ENCODE assay signal across 8 cellular contexts in genomic region chr22:42780070-42780540, GRCh38. TPM values are rescaled to one million over a fixed set of nuclear protein-coding genes. Genes with fewer than 3 reads are reported as not detected.
A peak's percentile ranks its signal among the peaks of the same experiment; 100 is the strongest.
DNase-seq lines count a peak whose midpoint lies in the region; ATAC-seq and TF ChIP-seq lines count a peak whose summit lies in the region.

No MANE protein-coding gene starts in this region.

- TF ChIP-seq POLR2A in gastrocnemius medialis (IDR thresholded peaks at IDR 0.05): no peak

- no peaks in the 10 kb centered on the region for H3K9me3 ChIP-seq in gastrocnemius medialis

- H3K27me3 ChIP-seq in gastrocnemius medialis: no peaks in the 10 kb centered on the region

- H3K4me1 ChIP-seq in gastrocnemius medialis: no peaks in the 10 kb centered on the region

- POLR2A ChIA-PET in RWPE1 (lab: Yijun Ruan, JAX; ENCODE audit: low non-redundant PET): no interaction called here

- intact Hi-C loops in gastrocnemius medialis (cut with DNase I; ENCODE audit: low total_unique reads): loop anchor here (1.0 to 5.0 kb wide), 3 partner anchors 87 to 254 kb away; no protein-coding TSS in a partner anchor

- in situ Hi-C loops in gastrocnemius medialis (cut with MboI; ENCODE audit: low sequenced_read_pairs in 4 of 4): loop anchor here in 3 of 4 donors (5.0 to 25.0 kb wide), 3 partner anchors 37 to 118 kb away; no protein-coding TSS in a partner anchor

- peak overlapping the region; percentile 28; the same call in 1 of the 2 replicates for H3K27ac ChIP-seq in RWPE1
- no peak overlapping the region for H3K27ac ChIP-seq in gastrocnemius medialis

- H3K4me3 ChIP-seq in gastrocnemius medialis: no peak overlapping the region

- DNase-seq in activated effector memory CD4-positive, alpha-beta T cell treated with Interleukin-2 at 50 U/mL for 16 hours: peak; percentile 9
- DNase-seq in activated effector memory CD4-positive, alpha-beta T cell treated with anti-CD3 and anti-CD28 coated beads, Interleukin-2, amount 50 U/mL, for 16 hours: no peak
- DNase-seq in NAMALWA (ENCODE audit: low spot score) (peak; percentile 88), RWPE1 (ENCODE audit: low spot score) (peak; percentile 42), astrocyte of the hippocampus (ENCODE audit: low read depth, low spot score) (peak; percentile 93), hepatic stellate cell (ENCODE audit: low spot score) (peak; percentile 78), gastrocnemius medialis (peak in 1 of 2 donors; percentile 72)

- CTCF ChIA-PET in RWPE1 (lab: Yijun Ruan, JAX): interaction anchor here (0.6 to 1.1 kb wide), 3 partner anchors 310 to 314 kb away, joined by 3 read pairs; no protein-coding TSS in a partner anchor

- TF ChIP-seq CTCF in RWPE1 (conservative IDR thresholded peaks at IDR 0.05; ENCODE audit: low read depth) (peak; percentile 81), gastrocnemius medialis (IDR thresholded peaks at IDR 0.05 in 4 of 5, conservative IDR thresholded peaks at IDR 0.05 in 1 of 5) (peak; percentile 83 to 92 (median 87))

- ATAC-seq in gastrocnemius medialis (peak; percentile 91 to 98), HG03342 (IDR thresholded peaks at IDR 0.05; ENCODE audit: unreplicated experiment) (no peak)

- H3K36me3 ChIP-seq in gastrocnemius medialis: no peaks in the 10 kb centered on the region

RNA-seq across cellular contexts. Expression of gene A4GALT, which starts 59.4 kb away (rescaled TPM):
- total RNA-seq in gastrocnemius medialis: 10 to 100 TPM in 2 of 4 donors, 1 to 10 TPM in 2; 5.8 to 13.3 (median 8.6) TPM
